2 cellular contexts compared by ENCODE assay signal in genomic region chr1:171250263-171250662, GRCh38.
TF ChIP-seq lines count a peak whose summit lies in the region.

No MANE protein-coding gene starts in this region.

TF ChIP-seq in GM23338, 12 proteins besides CTCF, POLR2A, EP300 and RAD21 (continued from another document):
- no peak for TF ChIP-seq ZNF462 (CRISPR knock-in tag; IDR thresholded peaks at IDR 0.05)
- no peak for TF ChIP-seq ETS1 (IDR thresholded peaks at IDR 0.05)
- no peak for TF ChIP-seq ZNF331 (CRISPR knock-in tag; IDR thresholded peaks at IDR 0.05; ENCODE audit: low read depth)

TF ChIP-seq in K562, 482 proteins besides CTCF, POLR2A, EP300 and RAD21 (continued from another document):
- TF ChIP-seq TFE3 (CRISPR knock-in tag; IDR thresholded peaks at IDR 0.05) (no peak), SMARCA4 (IDR thresholded peaks at IDR 0.05) (no peak)
